Comparison of ENCODE assay signal across 2 cellular contexts in the genomic region with DNA sequence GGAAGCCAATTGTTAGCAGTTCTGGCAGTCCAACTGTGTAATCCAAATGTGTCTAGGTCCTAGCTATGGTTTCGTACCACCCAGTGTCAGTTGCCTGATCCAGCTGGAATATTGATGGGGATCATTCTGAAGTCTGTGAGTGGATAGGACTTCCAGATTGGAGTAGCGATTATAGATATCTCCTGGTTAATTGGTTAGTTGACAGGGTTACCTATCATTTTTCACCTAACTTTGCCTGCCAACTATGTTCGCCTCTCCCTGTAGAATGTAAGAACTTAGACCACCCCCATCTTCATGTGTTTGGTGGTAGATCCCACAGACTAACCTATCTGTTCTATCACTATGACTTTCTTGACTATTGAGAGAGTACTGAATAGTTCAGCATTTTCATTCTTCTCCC.
TF ChIP-seq lines count a peak whose summit lies in the region.

No MANE protein-coding gene starts in this region.

TF ChIP-seq in HEK293, 187 proteins besides CTCF, POLR2A, EP300 and RAD21:
- TF ChIP-seq ZIC2 (tag by site-specific recombination; IDR thresholded peaks at IDR 0.05) (no peak), ZNF473 (tag by site-specific recombination; IDR thresholded peaks at IDR 0.05) (no peak), ZNF354C (tag by site-specific recombination; IDR thresholded peaks at IDR 0.05; ENCODE audit: borderline replicate concordance, low read depth) (no peak), ZNF114 (tag by site-specific recombination; IDR thresholded peaks at IDR 0.05) (no peak), SALL2 (tag by site-specific recombination; IDR thresholded peaks at IDR 0.05; ENCODE audit: borderline replicate concordance) (no peak), HOXA7 (CRISPR knock-in tag; IDR thresholded peaks at IDR 0.05; ENCODE audit: borderline replicate concordance) (no peak), ZNF24 (tag by site-specific recombination; IDR thresholded peaks at IDR 0.05) (no peak)
- TF ChIP-seq, protein P1, sequence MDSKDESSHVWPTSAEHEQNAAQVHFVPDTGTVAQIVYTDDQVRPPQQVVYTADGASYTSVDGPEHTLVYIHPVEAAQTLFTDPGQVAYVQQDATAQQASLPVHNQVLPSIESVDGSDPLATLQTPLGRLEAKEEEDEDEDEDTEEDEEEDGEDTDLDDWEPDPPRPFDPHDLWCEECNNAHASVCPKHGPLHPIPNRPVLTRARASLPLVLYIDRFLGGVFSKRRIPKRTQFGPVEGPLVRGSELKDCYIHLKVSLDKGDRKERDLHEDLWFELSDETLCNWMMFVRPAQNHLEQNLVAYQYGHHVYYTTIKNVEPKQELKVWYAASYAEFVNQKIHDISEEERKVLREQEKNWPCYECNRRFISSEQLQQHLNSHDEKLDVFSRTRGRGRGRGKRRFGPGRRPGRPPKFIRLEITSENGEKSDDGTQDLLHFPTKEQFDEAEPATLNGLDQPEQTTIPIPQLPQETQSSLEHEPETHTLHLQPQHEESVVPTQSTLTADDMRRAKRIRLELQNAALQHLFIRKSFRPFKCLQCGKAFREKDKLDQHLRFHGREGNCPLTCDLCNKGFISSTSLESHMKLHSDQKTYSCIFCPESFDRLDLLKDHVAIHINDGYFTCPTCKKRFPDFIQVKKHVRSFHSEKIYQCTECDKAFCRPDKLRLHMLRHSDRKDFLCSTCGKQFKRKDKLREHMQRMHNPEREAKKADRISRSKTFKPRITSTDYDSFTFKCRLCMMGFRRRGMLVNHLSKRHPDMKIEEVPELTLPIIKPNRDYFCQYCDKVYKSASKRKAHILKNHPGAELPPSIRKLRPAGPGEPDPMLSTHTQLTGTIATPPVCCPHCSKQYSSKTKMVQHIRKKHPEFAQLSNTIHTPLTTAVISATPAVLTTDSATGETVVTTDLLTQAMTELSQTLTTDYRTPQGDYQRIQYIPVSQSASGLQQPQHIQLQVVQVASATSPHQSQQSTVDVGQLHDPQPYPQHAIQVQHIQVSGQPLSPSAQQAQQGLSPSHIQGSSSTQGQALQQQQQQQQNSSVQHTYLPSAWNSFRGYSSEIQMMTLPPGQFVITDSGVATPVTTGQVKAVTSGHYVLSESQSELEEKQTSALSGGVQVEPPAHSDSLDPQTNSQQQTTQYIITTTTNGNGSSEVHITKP (tag by site-specific recombination; IDR thresholded peaks at IDR 0.05), result peak; percentile 21; the same call in 1 of the 2 replicates
- TF ChIP-seq, protein P2, sequence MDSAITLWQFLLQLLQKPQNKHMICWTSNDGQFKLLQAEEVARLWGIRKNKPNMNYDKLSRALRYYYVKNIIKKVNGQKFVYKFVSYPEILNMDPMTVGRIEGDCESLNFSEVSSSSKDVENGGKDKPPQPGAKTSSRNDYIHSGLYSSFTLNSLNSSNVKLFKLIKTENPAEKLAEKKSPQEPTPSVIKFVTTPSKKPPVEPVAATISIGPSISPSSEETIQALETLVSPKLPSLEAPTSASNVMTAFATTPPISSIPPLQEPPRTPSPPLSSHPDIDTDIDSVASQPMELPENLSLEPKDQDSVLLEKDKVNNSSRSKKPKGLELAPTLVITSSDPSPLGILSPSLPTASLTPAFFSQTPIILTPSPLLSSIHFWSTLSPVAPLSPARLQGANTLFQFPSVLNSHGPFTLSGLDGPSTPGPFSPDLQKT (IDR thresholded peaks at IDR 0.05; ENCODE audit: borderline replicate concordance, low read depth, low read length), result no peak

TF ChIP-seq in K562, 482 proteins besides CTCF, POLR2A, EP300 and RAD21:
- TF ChIP-seq, protein P1 (IDR thresholded peaks at IDR 0.05; ENCODE audit: partially characterized antibody), result peak; percentile 93
- TF ChIP-seq, protein P3, sequence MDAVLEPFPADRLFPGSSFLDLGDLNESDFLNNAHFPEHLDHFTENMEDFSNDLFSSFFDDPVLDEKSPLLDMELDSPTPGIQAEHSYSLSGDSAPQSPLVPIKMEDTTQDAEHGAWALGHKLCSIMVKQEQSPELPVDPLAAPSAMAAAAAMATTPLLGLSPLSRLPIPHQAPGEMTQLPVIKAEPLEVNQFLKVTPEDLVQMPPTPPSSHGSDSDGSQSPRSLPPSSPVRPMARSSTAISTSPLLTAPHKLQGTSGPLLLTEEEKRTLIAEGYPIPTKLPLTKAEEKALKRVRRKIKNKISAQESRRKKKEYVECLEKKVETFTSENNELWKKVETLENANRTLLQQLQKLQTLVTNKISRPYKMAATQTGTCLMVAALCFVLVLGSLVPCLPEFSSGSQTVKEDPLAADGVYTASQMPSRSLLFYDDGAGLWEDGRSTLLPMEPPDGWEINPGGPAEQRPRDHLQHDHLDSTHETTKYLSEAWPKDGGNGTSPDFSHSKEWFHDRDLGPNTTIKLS (IDR thresholded peaks at IDR 0.05; ENCODE audit: borderline replicate concordance, low read depth), result no peak
